ENCODE assay signal across 8 cellular contexts in the genomic region with DNA sequence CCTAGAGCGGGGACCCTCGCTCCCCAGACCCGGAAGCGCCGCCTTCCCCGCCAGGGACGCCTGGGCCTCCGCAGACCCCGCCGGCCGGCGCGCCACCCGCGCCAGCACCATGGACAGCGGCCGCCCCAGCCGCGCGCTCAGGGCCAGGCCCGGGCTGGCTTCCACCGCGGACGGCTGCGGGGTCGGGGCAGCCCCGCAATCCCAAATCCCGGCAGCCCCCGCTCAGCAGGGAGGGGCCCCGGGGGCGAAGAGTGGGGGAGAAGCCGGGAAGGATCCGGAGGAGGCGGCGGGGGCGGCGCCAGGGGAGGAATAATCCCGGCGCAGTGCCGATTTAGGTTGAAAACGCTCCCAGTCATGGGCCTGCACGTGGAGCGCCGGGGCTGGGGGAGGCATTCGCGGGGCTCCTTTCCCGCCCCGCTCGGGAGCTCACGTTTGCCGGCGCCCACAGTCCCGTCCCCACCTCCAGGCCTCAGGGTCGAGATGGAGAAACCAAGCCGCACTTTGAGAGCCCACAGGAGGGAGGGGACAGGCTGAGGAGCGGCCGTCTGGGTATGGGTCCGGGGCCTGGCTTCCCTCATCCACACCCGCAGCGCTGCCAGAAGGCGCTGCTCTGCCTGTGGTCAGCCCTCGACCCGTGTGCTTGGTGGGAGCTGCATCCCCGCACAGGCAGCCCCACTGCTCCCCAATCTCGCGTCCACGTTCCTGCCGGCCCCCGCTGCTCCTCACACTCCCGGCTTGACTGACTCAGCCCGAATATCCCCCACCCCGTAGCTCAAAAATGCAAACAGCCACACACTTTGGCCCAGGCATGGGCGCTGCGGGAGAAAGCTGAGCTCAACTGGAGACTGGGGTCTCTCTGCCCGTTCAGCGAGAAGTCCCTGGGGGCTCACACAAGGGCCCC. TPM values are rescaled to one million over a fixed set of nuclear protein-coding genes. Genes with fewer than 3 reads are reported as not detected.
DNase-seq lines count a peak whose midpoint lies in the region; ATAC-seq and TF ChIP-seq lines count a peak whose summit lies in the region.

No MANE protein-coding gene starts in this region.

- CTCF ChIA-PET in RWPE1 (lab: Yijun Ruan, JAX) = interaction anchor here (0.7 to 0.9 kb wide), 2 partner anchors 9 to 14 kb away, joined by 3 read pairs; no protein-coding TSS in a partner anchor

- TF ChIP-seq CTCF in lower lobe of right lung (IDR thresholded peaks at IDR 0.05) (no peak), RWPE1 (conservative IDR thresholded peaks at IDR 0.05; ENCODE audit: low read depth) (no peak)

- POLR2A ChIA-PET in RWPE1 (lab: Yijun Ruan, JAX; ENCODE audit: low non-redundant PET) = no interaction called here

- intact Hi-C loops in lower lobe of right lung (cut with DNase I) = no loop called here

- DNase-seq in AG20443 (ENCODE audit: low spot score) (peak; percentile 71), lower lobe of right lung (no peak), RWPE1 (ENCODE audit: low spot score) (no peak), NK-92 (lab: John Stamatoyannopoulos, UW; ENCODE audit: unreplicated experiment) (no peak)
- DNase-seq in activated naive CD4-positive, alpha-beta T cell treated with anti-CD3 and anti-CD28 coated beads, Interleukin-2, amount 50 U/mL, for 16 hours = peak; percentile 58

- no peaks in the 10 kb centered on the region for H3K36me3 ChIP-seq in lower lobe of right lung

- no peak for TF ChIP-seq EP300 in Ishikawa (IDR thresholded peaks at IDR 0.05; ENCODE audit: borderline replicate concordance)

- H3K27ac ChIP-seq in lower lobe of right lung = no peak overlapping the region
- H3K27ac ChIP-seq in RWPE1 = no peak overlapping the region

- TF ChIP-seq RAD21 in Ishikawa (IDR thresholded peaks at IDR 0.05; ENCODE audit: low read depth) = no peak

- H3K4me3 ChIP-seq in lower lobe of right lung = no peak overlapping the region

- ATAC-seq in lower lobe of right lung = peak; percentile 47 to 61
- no peak for ATAC-seq in GM18867 (IDR thresholded peaks at IDR 0.05; ENCODE audit: unreplicated experiment)
- ATAC-seq in HG03025 (IDR thresholded peaks at IDR 0.05; ENCODE audit: low FRiP score, unreplicated experiment) = no peak

- no peaks in the 10 kb centered on the region for H3K9me3 ChIP-seq in lower lobe of right lung

- H3K27me3 ChIP-seq in lower lobe of right lung (ENCODE audit: low read depth) = peaks cover 82% of the 10 kb centered on the region

- peaks cover 11% of the 10 kb centered on the region for H3K4me1 ChIP-seq in lower lobe of right lung

TF ChIP-seq in Ishikawa, 13 proteins besides CTCF, POLR2A, EP300 and RAD21:
- TF ChIP-seq, protein P1, sequence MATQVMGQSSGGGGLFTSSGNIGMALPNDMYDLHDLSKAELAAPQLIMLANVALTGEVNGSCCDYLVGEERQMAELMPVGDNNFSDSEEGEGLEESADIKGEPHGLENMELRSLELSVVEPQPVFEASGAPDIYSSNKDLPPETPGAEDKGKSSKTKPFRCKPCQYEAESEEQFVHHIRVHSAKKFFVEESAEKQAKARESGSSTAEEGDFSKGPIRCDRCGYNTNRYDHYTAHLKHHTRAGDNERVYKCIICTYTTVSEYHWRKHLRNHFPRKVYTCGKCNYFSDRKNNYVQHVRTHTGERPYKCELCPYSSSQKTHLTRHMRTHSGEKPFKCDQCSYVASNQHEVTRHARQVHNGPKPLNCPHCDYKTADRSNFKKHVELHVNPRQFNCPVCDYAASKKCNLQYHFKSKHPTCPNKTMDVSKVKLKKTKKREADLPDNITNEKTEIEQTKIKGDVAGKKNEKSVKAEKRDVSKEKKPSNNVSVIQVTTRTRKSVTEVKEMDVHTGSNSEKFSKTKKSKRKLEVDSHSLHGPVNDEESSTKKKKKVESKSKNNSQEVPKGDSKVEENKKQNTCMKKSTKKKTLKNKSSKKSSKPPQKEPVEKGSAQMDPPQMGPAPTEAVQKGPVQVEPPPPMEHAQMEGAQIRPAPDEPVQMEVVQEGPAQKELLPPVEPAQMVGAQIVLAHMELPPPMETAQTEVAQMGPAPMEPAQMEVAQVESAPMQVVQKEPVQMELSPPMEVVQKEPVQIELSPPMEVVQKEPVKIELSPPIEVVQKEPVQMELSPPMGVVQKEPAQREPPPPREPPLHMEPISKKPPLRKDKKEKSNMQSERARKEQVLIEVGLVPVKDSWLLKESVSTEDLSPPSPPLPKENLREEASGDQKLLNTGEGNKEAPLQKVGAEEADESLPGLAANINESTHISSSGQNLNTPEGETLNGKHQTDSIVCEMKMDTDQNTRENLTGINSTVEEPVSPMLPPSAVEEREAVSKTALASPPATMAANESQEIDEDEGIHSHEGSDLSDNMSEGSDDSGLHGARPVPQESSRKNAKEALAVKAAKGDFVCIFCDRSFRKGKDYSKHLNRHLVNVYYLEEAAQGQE (IDR thresholded peaks at IDR 0.05; ENCODE audit: low read depth) = peak; percentile 97
- TF ChIP-seq TEAD4 (IDR thresholded peaks at IDR 0.05) = no peak
- TF ChIP-seq, protein P2, sequence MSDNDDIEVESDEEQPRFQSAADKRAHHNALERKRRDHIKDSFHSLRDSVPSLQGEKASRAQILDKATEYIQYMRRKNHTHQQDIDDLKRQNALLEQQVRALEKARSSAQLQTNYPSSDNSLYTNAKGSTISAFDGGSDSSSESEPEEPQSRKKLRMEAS (IDR thresholded peaks at IDR 0.05) = peak; percentile 22; the same call in 1 of the 2 replicates
- TF ChIP-seq ZBTB7A (IDR thresholded peaks at IDR 0.05; ENCODE audit: low read depth) = peak; percentile 61; the same call in 1 of the 2 replicates

RNA-seq across cellular contexts. Expression of gene FBXL16, which starts 4.7 kb away (rescaled TPM):
- total RNA-seq in lower lobe of right lung = 11.0 TPM

RNA-seq across cellular contexts. Expression of gene WDR24, which starts 10.7 kb away (rescaled TPM):
- total RNA-seq in lower lobe of right lung = 13.1 TPM

RNA-seq across cellular contexts. Expression of gene METRN, which starts 14.0 kb away (rescaled TPM):
- 35.9 TPM for total RNA-seq in lower lobe of right lung

RNA-seq across cellular contexts. Expression of gene JMJD8, which starts 16.8 kb away (rescaled TPM):
- total RNA-seq in lower lobe of right lung = 43.2 TPM

RNA-seq across cellular contexts. Expression of gene ANTKMT, which starts 20.0 kb away (rescaled TPM):
- total RNA-seq in lower lobe of right lung = 36.5 TPM

Comparison
In these comparisons a context has a peak if more than half of its experiments do, and no peak if none do; other contexts are left out.
1. DNase-seq: peak in AG20443 (single experiment) and activated naive CD4-positive, alpha-beta T cell treated with anti-CD3 and anti-CD28 coated beads, Interleukin-2, amount 50 U/mL, for 16 hours (single experiment); none in lower lobe of right lung (single experiment), RWPE1 (single experiment) and NK-92 (single experiment).
2. ATAC-seq: peak in lower lobe of right lung (2 of 2); none in GM18867 (single experiment) and HG03025 (single experiment).